Comparison of ENCODE assay signal across 9 cellular contexts in the genomic region with DNA sequence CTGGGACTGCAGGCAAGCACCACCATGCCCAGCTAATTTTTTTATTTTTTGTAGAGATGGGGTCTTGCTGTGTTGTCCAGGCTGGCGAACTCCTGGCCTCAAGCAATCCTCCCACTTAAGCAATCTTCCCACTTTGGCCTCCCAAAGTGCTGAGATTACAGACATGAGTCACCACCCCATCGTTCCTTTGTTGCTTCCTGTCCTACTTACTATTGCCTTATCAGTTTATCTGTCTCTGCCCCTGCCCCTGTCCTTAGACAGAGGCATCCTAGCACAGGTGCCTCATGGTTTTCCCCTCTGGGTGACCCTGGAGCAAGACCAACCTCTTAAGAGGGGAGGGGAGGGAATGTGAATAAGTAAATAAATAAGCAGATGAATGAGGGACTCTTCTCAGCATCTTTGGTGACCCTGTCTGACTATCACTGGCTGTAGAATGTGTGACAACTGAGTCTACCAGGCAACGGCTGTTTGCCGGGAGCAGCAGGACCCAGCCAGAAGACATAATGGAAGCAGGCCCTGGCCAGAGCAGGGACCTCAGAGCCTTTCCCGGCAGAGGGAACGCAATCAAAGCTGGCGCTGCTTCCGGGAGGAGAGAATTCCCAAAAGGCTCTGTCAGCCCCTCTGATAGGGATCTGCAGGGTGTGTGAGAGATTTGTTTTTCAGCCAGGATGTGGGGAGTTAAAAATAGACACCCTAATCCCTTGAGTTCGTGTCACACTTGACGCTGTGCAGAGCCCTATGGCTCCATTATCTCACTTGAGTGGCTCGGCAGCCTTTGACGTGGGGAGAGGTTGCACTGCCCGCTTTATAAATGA. TPM values are rescaled to one million over a fixed set of nuclear protein-coding genes. Genes with fewer than 3 reads are reported as not detected.
DNase-seq lines count a peak whose midpoint lies in the region; ATAC-seq and TF ChIP-seq lines count a peak whose summit lies in the region.
"Had no signal": no experiment of that assay in that cellular context is flagged by ENCODE, and none has a peak within 500 bp of the region (broad histone marks: within the 10 kb centered on the region; RNA-seq: fewer than 3 reads in every experiment).

No MANE protein-coding gene starts in this region.

- peaks cover 89% of the 10 kb centered on the region for H4K20me1 ChIP-seq in neural progenitor cell (ENCODE audit: low read depth)

- peaks cover 14% of the 10 kb centered on the region for H3K27me3 Mint-ChIP-seq in neural progenitor cell (ENCODE audit: insufficient read depth, low read depth)
- peaks cover 28% of the 10 kb centered on the region for H3K27me3 Mint-ChIP-seq in activated CD4-positive, alpha-beta memory T cell treated with anti-CD3 and anti-CD28 coated beads for 36 hours

- no peak for TF ChIP-seq POLR2A in esophagus squamous epithelium (IDR thresholded peaks at IDR 0.05)

- DNase-seq in DMS153 (lab: John Stamatoyannopoulos, UW) (peak; percentile 74), NCI-H524 treated with DMSO at 0.1 percent for 48 hours (lab: John Stamatoyannopoulos, UW) (peak; percentile 53), esophagus squamous epithelium (lab: John Stamatoyannopoulos, UW) (no peak), neural progenitor cell (ENCODE audit: low spot score) (peak; percentile 43), NK-92 (lab: John Stamatoyannopoulos, UW; ENCODE audit: unreplicated experiment) (no peak), ecto neural progenitor cell (ENCODE audit: low spot score) (no peak)
- no peak for DNase-seq in activated CD4-positive, alpha-beta memory T cell treated with anti-CD3 and anti-CD28 coated beads for 36 hours
- DNase-seq: activated naive CD8-positive, alpha-beta T cell treated with anti-CD3 and anti-CD28 coated beads, Interleukin-2, amount 10 ng/mL, durations not matched to agents 7 days and 5 days had no signal

- H3K4me3 Mint-ChIP-seq in neural progenitor cell = no peak overlapping the region
- H3K4me3 Mint-ChIP-seq in activated CD4-positive, alpha-beta memory T cell treated with anti-CD3 and anti-CD28 coated beads for 36 hours = no peak overlapping the region
- H3K4me3 Mint-ChIP-seq: activated naive CD8-positive, alpha-beta T cell treated with anti-CD3 and anti-CD28 coated beads, Interleukin-2, amount 10 ng/mL, durations not matched to agents 7 days and 5 days had no signal

- peak overlapping the region; percentile 43 for H3K4me2 ChIP-seq in neural progenitor cell

- H3F3A ChIP-seq in neural progenitor cell (ENCODE audit: low read depth) = peaks cover 18% of the 10 kb centered on the region

- CTCF ChIA-PET in activated CD4-positive, alpha-beta memory T cell treated with anti-CD3 and anti-CD28 coated beads for 36 hours (lab: Charles Lee) = no interaction called here

- H3K4me1 ChIP-seq in esophagus squamous epithelium = peaks cover 2 to 63% (median 41%) of the 10 kb centered on the region in 3 donors
- peaks cover 14% of the 10 kb centered on the region for H3K4me1 ChIP-seq in neural progenitor cell

- no peak overlapping the region for H3K9ac ChIP-seq in neural progenitor cell

- ATAC-seq in HG02798 (IDR thresholded peaks at IDR 0.05; ENCODE audit: poor library complexity, unreplicated experiment) = no peak

- WGBS in esophagus squamous epithelium, 2 donors = 37 to 56% methylated on average over 2 to 9 of the region's 13 CpGs

- H3K79me2 ChIP-seq in neural progenitor cell (ENCODE audit: low read depth) = peaks cover 24% of the 10 kb centered on the region

- POLR2A ChIA-PET in activated CD4-positive, alpha-beta memory T cell treated with anti-CD3 and anti-CD28 coated beads for 36 hours (lab: Charles Lee) = no interaction called here

- TF ChIP-seq CTCF in esophagus squamous epithelium (IDR thresholded peaks at IDR 0.05) = no peak
- no peak for TF ChIP-seq CTCF in neural progenitor cell (IDR thresholded peaks at IDR 0.05)

- H3K27me3 ChIP-seq in esophagus squamous epithelium = no peaks in the 10 kb centered on the region
- no peaks in the 10 kb centered on the region for H3K27me3 ChIP-seq in neural progenitor cell

- H3K36me3 Mint-ChIP-seq in neural progenitor cell = no peaks in the 10 kb centered on the region
- H3K36me3 Mint-ChIP-seq in activated CD4-positive, alpha-beta memory T cell treated with anti-CD3 and anti-CD28 coated beads for 36 hours = no peaks in the 10 kb centered on the region
- H3K36me3 Mint-ChIP-seq: activated naive CD8-positive, alpha-beta T cell treated with anti-CD3 and anti-CD28 coated beads, Interleukin-2, amount 10 ng/mL, durations not matched to agents 7 days and 5 days had no signal

- H3K4me3 ChIP-seq in esophagus squamous epithelium = no peak overlapping the region
- no peak overlapping the region for H3K4me3 ChIP-seq in neural progenitor cell

- H3K27ac Mint-ChIP-seq in neural progenitor cell = no peak overlapping the region
- no peak overlapping the region for H3K27ac Mint-ChIP-seq in activated CD4-positive, alpha-beta memory T cell treated with anti-CD3 and anti-CD28 coated beads for 36 hours
- H3K27ac Mint-ChIP-seq: activated naive CD8-positive, alpha-beta T cell treated with anti-CD3 and anti-CD28 coated beads, Interleukin-2, amount 10 ng/mL, durations not matched to agents 7 days and 5 days had no signal

- H3K36me3 ChIP-seq in esophagus squamous epithelium (no peaks in the 10 kb centered on the region), neural progenitor cell (no peaks in the 10 kb centered on the region)

- peak overlapping the region in 3 of 4 donors; percentile 5 to 69 (median 30) for H3K27ac ChIP-seq in esophagus squamous epithelium
- H3K27ac ChIP-seq in neural progenitor cell = peak overlapping the region; percentile 55

- peaks cover 44% of the 10 kb centered on the region for H3K4me1 Mint-ChIP-seq in neural progenitor cell
- H3K4me1 Mint-ChIP-seq in activated CD4-positive, alpha-beta memory T cell treated with anti-CD3 and anti-CD28 coated beads for 36 hours (ENCODE audit: low read depth) = peaks cover 3% of the 10 kb centered on the region

- no peak overlapping the region for H2AFZ ChIP-seq in neural progenitor cell (replicated peaks)

- H3K9me3 Mint-ChIP-seq in neural progenitor cell = no peaks in the 10 kb centered on the region
- no peaks in the 10 kb centered on the region for H3K9me3 Mint-ChIP-seq in activated CD4-positive, alpha-beta memory T cell treated with anti-CD3 and anti-CD28 coated beads for 36 hours
- H3K9me3 Mint-ChIP-seq: activated naive CD8-positive, alpha-beta T cell treated with anti-CD3 and anti-CD28 coated beads, Interleukin-2, amount 10 ng/mL, durations not matched to agents 7 days and 5 days had no signal

- intact Hi-C loops in esophagus squamous epithelium (cut with DNase I) = no loop called here
- intact Hi-C loops in activated CD4-positive, alpha-beta memory T cell treated with anti-CD3 and anti-CD28 coated beads for 36 hours (cut with micrococcal nuclease) = no loop called here

- no peaks in the 10 kb centered on the region for H3K9me3 ChIP-seq in esophagus squamous epithelium
- H3K9me3 ChIP-seq in neural progenitor cell (ENCODE audit: low read depth) = no peaks in the 10 kb centered on the region

RNA-seq across cellular contexts. Expression of gene DAB2IP, which starts 43.8 kb away (rescaled TPM):
- total RNA-seq in esophagus squamous epithelium (10 to 100 TPM; 28.3 to 48.8 (median 38.1) TPM), neural progenitor cell (ENCODE audit: low replicate concordance) (24.3 and 41.7 TPM in 2 replicates)
- not detected for total RNA-seq in activated CD4-positive, alpha-beta memory T cell treated with anti-CD3 and anti-CD28 coated beads for 36 hours

Comparison
In these comparisons a context has a peak if more than half of its experiments do, and no peak if none do; other contexts are left out.
1. DNase-seq: peak in DMS153 (single experiment), NCI-H524 treated with DMSO at 0.1 percent for 48 hours (single experiment) and neural progenitor cell (single experiment); none in esophagus squamous epithelium (single experiment), NK-92 (single experiment), ecto neural progenitor cell (single experiment) and activated CD4-positive, alpha-beta memory T cell treated with anti-CD3 and anti-CD28 coated beads for 36 hours (single experiment).
2. RNA of gene DAB2IP, which starts 43.8 kb away (total RNA-seq): 28.3 to 48.8 TPM in esophagus squamous epithelium and 24.3 to 41.7 TPM in neural progenitor cell; not detected in activated CD4-positive, alpha-beta memory T cell treated with anti-CD3 and anti-CD28 coated beads for 36 hours; every median in the first group is over 10 times any median in the second.